In genomic region chrX:75873993-75874392, GRCh38 we compare ENCODE assay signal across 20 cellular contexts.
DNase-seq lines count a peak whose midpoint lies in the region; ATAC-seq, FAIRE-seq and TF ChIP-seq lines count a peak whose summit lies in the region.
"Had no signal": no experiment of that assay in that cellular context is flagged by ENCODE, and none has a peak within 500 bp of the region (broad histone marks: within the 10 kb centered on the region; RNA-seq: fewer than 3 reads in every experiment).

No MANE protein-coding gene starts in this region.

- H3K14ac ChIP-seq in IMR-90 (replicated peaks; ENCODE audit: low read depth, low read length), result no peak overlapping the region

- no peak overlapping the region for H3K4me3 Mint-ChIP-seq in T-helper 17 cell
- H3K4me3 Mint-ChIP-seq: B cell; CD4-positive, alpha-beta T cell; CD8-positive, alpha-beta T cell had no signal

- no peak overlapping the region for H3K4ac ChIP-seq in IMR-90 (ENCODE audit: low read depth, low read length)

- H3K23ac ChIP-seq in IMR-90 (ENCODE audit: low read depth, low read length), result no peak overlapping the region

- no peak overlapping the region for H3K4me2 ChIP-seq in A549
- no peak overlapping the region for H3K4me2 ChIP-seq in IMR-90 (ENCODE audit: low read depth, low read length)
- H3K4me2 ChIP-seq in K562 (ENCODE audit: insufficient read depth, low read length), result no peak overlapping the region
- H3K4me2 ChIP-seq: BLaER1 treated with 17β-estradiol and CSF1 and Interleukin-3, amounts not matched to agents 10 nM and 100 nM had no signal

- TF ChIP-seq EP300 in A549 (IDR thresholded peaks at IDR 0.05) (no peak), K562 (IDR thresholded peaks at IDR 0.05; ENCODE audit: low read length) (no peak)

- H3K79me2 ChIP-seq in K562 (ENCODE audit: control insufficient read depth, insufficient read depth, low read length), result no peaks in the 10 kb centered on the region

- H3K56ac ChIP-seq in IMR-90 (ENCODE audit: extremely low read depth, insufficient read depth, low read length), result no peak overlapping the region

- H3K27me3 Mint-ChIP-seq in T-helper 17 cell, result peaks cover 12% of the 10 kb centered on the region
- H3K27me3 Mint-ChIP-seq: B cell had no signal

- DNase-seq in A549 (ENCODE audit: low read depth in 1 of 2, low spot score in 1 of 2) (no peak), IMR-90 (no peak), K562 (ENCODE audit: extremely low read depth in 1 of 4, low spot score in 3 of 4) (no peak), cardiac septum (ENCODE audit: low spot score) (no peak), T-helper 17 cell (no peak)
- DNase-seq: 8988T; AML-193; Caco-2; Calu3; CD4-positive, alpha-beta T cell; CD8-positive, alpha-beta T cell; DMS79 treated with DMSO at 0.1 percent for 48 hours; GF-D8 had no signal

- no peak overlapping the region for H2BK120ac ChIP-seq in IMR-90 (ENCODE audit: low read depth, low read length)

- no peak for TF ChIP-seq POLR2A in A549 (IDR thresholded peaks at IDR 0.05; ENCODE audit: low read length)
- TF ChIP-seq POLR2A in IMR-90 (IDR thresholded peaks at IDR 0.05; ENCODE audit: low read depth, low read length), result no peak
- no peak for TF ChIP-seq POLR2A in K562 (conservative IDR thresholded peaks at IDR 0.05)

- no peaks in the 10 kb centered on the region for H3K9me3 ChIP-seq in A549
- H3K9me3 ChIP-seq in IMR-90 (ENCODE audit: control insufficient read depth, insufficient read depth, low read length), result no peaks in the 10 kb centered on the region; the same call in 1 of the 2 replicates
- H3K9me3 ChIP-seq in K562 (replicated peaks; ENCODE audit: control insufficient read depth, insufficient read depth, low read depth, low read length), result no peaks in the 10 kb centered on the region
- H3K9me3 ChIP-seq in T-helper 17 cell (ENCODE audit: control insufficient read depth, low read length, poor library complexity, severe bottlenecking), result no peaks in the 10 kb centered on the region
- H3K9me3 ChIP-seq: Caco-2 had no signal

- in situ Hi-C loops in IMR-90 (cut with MboI; ENCODE audit: low sequenced_read_pairs), result no loop called here
- in situ Hi-C loops in K562 (cut with MboI), result no loop called here

- H2AK9ac ChIP-seq in IMR-90 (replicated peaks; ENCODE audit: low read depth, low read length, poor library complexity), result no peak overlapping the region

- no peaks in the 10 kb centered on the region for H3K79me1 ChIP-seq in IMR-90 (ENCODE audit: low read depth in 1 of 2, low read length in 2 of 2)

- TF ChIP-seq RAD21 in A549 (conservative IDR thresholded peaks at IDR 0.05 in 1 of 2, IDR thresholded peaks at IDR 0.05 in 1 of 2) (no peak), IMR-90 (IDR thresholded peaks at IDR 0.05; ENCODE audit: low read length) (no peak), K562 (CRISPR knock-in tag; conservative IDR thresholded peaks at IDR 0.05 in 1 of 2, IDR thresholded peaks at IDR 0.05 in 1 of 2) (no peak)

- H4K8ac ChIP-seq in IMR-90 (ENCODE audit: low read depth in 2 of 2, low read length in 2 of 2), result no peak overlapping the region

- CTCF ChIA-PET in A549 (lab: Yijun Ruan, JAX), result no interaction called here
- CTCF ChIA-PET in IMR-90 (lab: Yijun Ruan, JAX), result no interaction called here
- CTCF ChIA-PET in K562 (lab: Yijun Ruan, JAX; ENCODE audit: low intra/inter-chr PET ratio), result no interaction called here

- intact Hi-C loops in IMR-90 (cut with micrococcal nuclease), result no loop called here
- intact Hi-C loops in K562 (cut with micrococcal nuclease), result no loop called here
- intact Hi-C loops in cardiac septum (cut with DNase I), result no loop called here

- no peak overlapping the region for H3K18ac ChIP-seq in IMR-90 (ENCODE audit: low read depth, low read length)

- BruUV-seq in IMR-90 (replicated peaks; lab: Mats Ljungman, UMichigan) (no TSS peak), K562 (replicated peaks; lab: Mats Ljungman, UMichigan) (no TSS peak)

- H3K9me1 ChIP-seq in IMR-90 (ENCODE audit: insufficient read depth, low read length), result no peaks in the 10 kb centered on the region
- no peaks in the 10 kb centered on the region for H3K9me1 ChIP-seq in K562 (ENCODE audit: control insufficient read depth, insufficient read depth, low read length)

- no peak overlapping the region for H2AK5ac ChIP-seq in IMR-90 (ENCODE audit: low read depth, low read length)

- H2BK20ac ChIP-seq in IMR-90 (ENCODE audit: low read depth, low read length), result no peak overlapping the region

- H2AFZ ChIP-seq in IMR-90 (replicated peaks; ENCODE audit: low read length, poor library complexity) (no peak overlapping the region), K562 (ENCODE audit: low read depth, low read length) (no peak overlapping the region)

- ATAC-seq in A549 (no peak), IMR-90 (ENCODE audit: low read depth) (no peak), K562 (no peak), T-helper 17 cell (no peak)
- ATAC-seq: CD8-positive, alpha-beta T cell had no signal

- no peak overlapping the region for H2BK15ac ChIP-seq in IMR-90 (ENCODE audit: low read depth, low read length)

- POLR2A ChIA-PET in A549 (lab: Yijun Ruan, JAX) (no interaction called here), IMR-90 (lab: Charles Lee; ENCODE audit: unreplicated experiment) (interaction anchor here (0.5 kb wide), 1 partner anchor 14 kb away, joined by 4 read pairs; no protein-coding TSS in a partner anchor), K562 (lab: Yijun Ruan, JAX) (no interaction called here)

- 0% methylated on average over 2 of the region's 2 CpGs for WGBS in A549 (ENCODE audit: missing lambda C conversion rate)
- WGBS in IMR-90 (ENCODE audit: extremely low coverage in 2 of 2, insufficient read length in 1 of 2), 2 experiments, result no CpG with 5 or more reads among the region's 2 CpGs
- WGBS in K562 (ENCODE audit: insufficient coverage, low coverage, missing lambda C conversion rate), result 0% methylated on average over 2 of the region's 2 CpGs

- H3K9ac ChIP-seq in IMR-90 (ENCODE audit: low read depth, low read length), result no peak overlapping the region
- H3K9ac ChIP-seq in K562 (ENCODE audit: insufficient read depth in 1 of 2, low read depth in 2 of 2, low read length in 2 of 2), result no peak overlapping the region
- H3K9ac ChIP-seq: BLaER1 treated with 17β-estradiol and CSF1 and Interleukin-3, amounts not matched to agents 10 nM and 100 nM had no signal

- H3K36me3 ChIP-seq in IMR-90 (ENCODE audit: control insufficient read depth, insufficient read depth, low read length), result no peaks in the 10 kb centered on the region
- H3K36me3 ChIP-seq in K562 (ENCODE audit: control insufficient read depth, insufficient read depth, low read length), result no peaks in the 10 kb centered on the region
- H3K36me3 ChIP-seq: BLaER1 treated with 17β-estradiol and CSF1 and Interleukin-3, amounts not matched to agents 10 nM and 100 nM had no signal

- no peak overlapping the region for H3K27ac ChIP-seq in A549
- no peak overlapping the region for H3K27ac ChIP-seq in IMR-90 (ENCODE audit: insufficient read depth, low read length)
- H3K27ac ChIP-seq in K562 (ENCODE audit: extremely low read depth, low read depth, low read length), result no peak overlapping the region
- H3K27ac ChIP-seq: BLaER1 treated with 17β-estradiol and CSF1 and Interleukin-3, amounts not matched to agents 10 nM and 100 nM; C4-2B had no signal

- H4K20me1 ChIP-seq in IMR-90 (ENCODE audit: insufficient read depth, low read length), result no peaks in the 10 kb centered on the region
- H4K20me1 ChIP-seq in K562 (replicated peaks; ENCODE audit: control insufficient read depth, insufficient read depth, low read length), result no peaks in the 10 kb centered on the region
- H4K20me1 ChIP-seq: BLaER1 treated with 17β-estradiol and CSF1 and Interleukin-3, amounts not matched to agents 10 nM and 100 nM had no signal

- dilution Hi-C loops in IMR-90 (cut with HindIII; ENCODE audit: low sequenced_read_pairs, unreplicated experiment), result no loop called here

- no peak overlapping the region for H2BK5ac ChIP-seq in IMR-90 (ENCODE audit: low read depth, low read length, poor library complexity, severe bottlenecking)

- no peaks in the 10 kb centered on the region for H3K4me1 Mint-ChIP-seq in T-helper 17 cell
- H3K4me1 Mint-ChIP-seq: B cell had no signal

- H3K27me3 ChIP-seq in IMR-90 (ENCODE audit: control insufficient read depth, insufficient read depth, low read length) (no peaks in the 10 kb centered on the region; the same call in 1 of the 2 replicates), K562 (ENCODE audit: control insufficient read depth in 2 of 2, insufficient read depth in 2 of 2, low read length in 2 of 2) (no peaks in the 10 kb centered on the region)

- TF ChIP-seq CTCF in A549 (IDR thresholded peaks at IDR 0.05), result no peak
- TF ChIP-seq CTCF in IMR-90 (conservative IDR thresholded peaks at IDR 0.05; ENCODE audit: low read depth, low read length), result no peak
- TF ChIP-seq CTCF in K562 (IDR thresholded peaks at IDR 0.05 in 2 of 3, conservative IDR thresholded peaks at IDR 0.05 in 1 of 3; ENCODE audit: insufficient read depth in 2 of 3, low read depth in 1 of 3, low read length in 3 of 3), result no peak

- H3K4me1 ChIP-seq in A549 (no peaks in the 10 kb centered on the region), IMR-90 (ENCODE audit: control insufficient read depth, insufficient read depth, low read length) (no peaks in the 10 kb centered on the region), K562 (replicated peaks in 1 of 2; ENCODE audit: control insufficient read depth in 2 of 2, insufficient read depth in 2 of 2, low read length in 2 of 2) (no peaks in the 10 kb centered on the region)
- H3K4me1 ChIP-seq: BLaER1 treated with 17β-estradiol and CSF1 and Interleukin-3, amounts not matched to agents 10 nM and 100 nM; Caco-2 had no signal

- peaks cover 3% of the 10 kb centered on the region for H3K36me3 Mint-ChIP-seq in T-helper 17 cell (ENCODE audit: low read depth)
- H3K36me3 Mint-ChIP-seq: CD8-positive, alpha-beta T cell had no signal

- H4K5ac ChIP-seq in IMR-90 (ENCODE audit: low read depth, low read length), result no peak overlapping the region

- H3K4me3 ChIP-seq in A549 (no peak overlapping the region), IMR-90 (ENCODE audit: insufficient read depth, low read depth, low read length) (no peak overlapping the region), K562 (no peak overlapping the region)
- H3K4me3 ChIP-seq: BLaER1 treated with 17β-estradiol and CSF1 and Interleukin-3, amounts not matched to agents 10 nM and 100 nM had no signal

- H3K27ac Mint-ChIP-seq in T-helper 17 cell, result no peak overlapping the region
- H3K27ac Mint-ChIP-seq: B cell; CD4-positive, alpha-beta T cell; CD8-positive, alpha-beta T cell had no signal

- FAIRE-seq in A549 (lab: Jason Lieb, UNC), result no peak
- FAIRE-seq in K562 (lab: Jason Lieb, UNC), result no peak
- FAIRE-seq: D721Med, G401.6, GM12891, GM19239 had no signal

- H4K91ac ChIP-seq in IMR-90 (ENCODE audit: insufficient read depth, low read depth, low read length), result no peak overlapping the region

TF ChIP-seq in A549, 52 proteins besides CTCF, POLR2A, EP300 and RAD21 (continues in another document):
- TF ChIP-seq MAFK (IDR thresholded peaks at IDR 0.05; ENCODE audit: partially characterized antibody) (peak; percentile 66), KDM1A (IDR thresholded peaks at IDR 0.05; ENCODE audit: low read depth) (no peak)

TF ChIP-seq in IMR-90, 13 proteins besides CTCF, POLR2A, EP300 and RAD21 (continues in another document):
- TF ChIP-seq MAZ (IDR thresholded peaks at IDR 0.05; ENCODE audit: borderline replicate concordance, low read depth, low read length), result no peak
- peak; percentile 80 for TF ChIP-seq MAFK (IDR thresholded peaks at IDR 0.05; ENCODE audit: low read depth, low read length)

TF ChIP-seq in K562, 482 proteins besides CTCF, POLR2A, EP300 and RAD21 (continues in another document):
- TF ChIP-seq C11orf30 (IDR thresholded peaks at IDR 0.05; ENCODE audit: low read depth), result peak; percentile 21; the same call in 1 of the 2 replicates

Comparison
In these comparisons a context has a peak if more than half of its experiments do, and no peak if none do; other contexts are left out.
1. Of the 35 proteins assayed by ChIP-seq in both K562 and A549: peak only in K562: none; only in A549: none; in both: MAFK; in neither: 34.